16 cellular contexts compared by ENCODE assay signal in genomic region chr20:56433221-56433879, GRCh38. TPM values are rescaled to one million over a fixed set of nuclear protein-coding genes. Genes with fewer than 3 reads are reported as not detected.
A peak's percentile ranks its signal among the peaks of the same experiment; 100 is the strongest.
DNase-seq lines count a peak whose midpoint lies in the region; ATAC-seq and TF ChIP-seq lines count a peak whose summit lies in the region.
"Had no signal": no experiment of that assay in that cellular context is flagged by ENCODE, and none has a peak within 500 bp of the region (broad histone marks: within the 10 kb centered on the region; RNA-seq: fewer than 3 reads in every experiment).

No MANE protein-coding gene starts in this region.

- H3K23ac ChIP-seq in mesenchymal stem cell (ENCODE audit: low read length in 2 of 2) = no peak overlapping the region

- DNase-seq in activated CD4-positive, alpha-beta T cell treated with anti-CD3 and anti-CD28 coated beads for 36 hours = no peak
- DNase-seq in activated CD4-positive, alpha-beta T cell treated with anti-CD3 and anti-CD28 coated beads, Interleukin-2, amount 50 U/mL, for 48 hours = no peak
- peak; percentile 49 for DNase-seq in EL
- DNase-seq in adipocyte (ENCODE audit: low read depth) = no peak
- no peak for DNase-seq in mesenchymal stem cell
- DNase-seq in NCI-H2107 treated with DMSO at 0.1 percent for 48 hours (lab: John Stamatoyannopoulos, UW; ENCODE audit: unreplicated experiment) = no peak
- DNase-seq in spleen = no peak
- DNase-seq: activated T-cell treated with anti-CD3 and anti-CD28 coated beads for 4 hours; foreskin melanocyte; NCI-H1417; NCI-H345; stimulated activated naive CD8-positive, alpha-beta T cell treated with anti-CD3 and anti-CD28 coated beads, Interleukin-15, amount 100 ng/mL, for 72 hours had no signal

- H3K9ac ChIP-seq in adipocyte (ENCODE audit: low read length) (peak overlapping the region; percentile 8), mesenchymal stem cell (ENCODE audit: low read length) (peak overlapping the region; percentile 60)

- H3K36me3 Mint-ChIP-seq in activated CD4-positive, alpha-beta T cell treated with anti-CD3 and anti-CD28 coated beads for 36 hours (ENCODE audit: low read depth) = peaks cover 6% of the 10 kb centered on the region
- H3K36me3 Mint-ChIP-seq: IgD-negative memory B cell had no signal

- peak overlapping the region; percentile 39 for H4K8ac ChIP-seq in mesenchymal stem cell (ENCODE audit: low read length)

- WGBS in mesenchymal stem cell = 66% methylated on average over 3 of the region's 3 CpGs
- 71 to 90% (median 75%) methylated on average over 3 of the region's 3 CpGs for WGBS in spleen, 5 donors

- intact Hi-C loops in activated CD4-positive, alpha-beta T cell treated with anti-CD3 and anti-CD28 coated beads for 36 hours (cut with DNase I, micrococcal nuclease) = no loop called here
- intact Hi-C loops in spleen (cut with DNase I; ENCODE audit: low total_unique reads) = no loop called here

- H3K4me2 ChIP-seq in mesenchymal stem cell (ENCODE audit: low read length, poor library complexity, severe bottlenecking) = no peak overlapping the region
- H3K4me2 ChIP-seq: A549 had no signal

- H3K4me1 ChIP-seq in adipocyte (ENCODE audit: control insufficient read depth, insufficient read depth, low read length) (peaks cover 22% of the 10 kb centered on the region), mesenchymal stem cell (ENCODE audit: control insufficient read depth, insufficient read depth, low read depth, low read length) (peaks cover 9% of the 10 kb centered on the region), spleen (peaks cover 10 to 61% (median 30%) of the 10 kb centered on the region in 6 donors)
- H3K4me1 ChIP-seq: A549, SJSA1 had no signal

- no peaks in the 10 kb centered on the region for H3K79me1 ChIP-seq in mesenchymal stem cell (replicated peaks; ENCODE audit: low read length, poor library complexity, severe bottlenecking)

- ATAC-seq in activated CD4-positive, alpha-beta T cell treated with anti-CD3 and anti-CD28 coated beads for 36 hours = peak; percentile 34
- no peak for ATAC-seq in HG03571 (IDR thresholded peaks at IDR 0.05; ENCODE audit: unreplicated experiment)
- ATAC-seq: A549 had no signal

- H3K4me1 Mint-ChIP-seq in activated CD4-positive, alpha-beta T cell treated with anti-CD3 and anti-CD28 coated beads for 36 hours = peaks cover 44% of the 10 kb centered on the region

- POLR2A ChIA-PET in activated CD4-positive, alpha-beta T cell treated with anti-CD3 and anti-CD28 coated beads for 36 hours (lab: Charles Lee) = interaction anchor here (0.6 kb wide), 1 partner anchor 26 kb away, joined by 3 read pairs; no protein-coding TSS in a partner anchor

- H2BK12ac ChIP-seq in mesenchymal stem cell (ENCODE audit: low read length in 2 of 2) = peak overlapping the region in 1 of 2 experiments; percentile 35

- peak overlapping the region; percentile 52 for H3K27ac Mint-ChIP-seq in activated CD4-positive, alpha-beta T cell treated with anti-CD3 and anti-CD28 coated beads for 36 hours
- H3K27ac Mint-ChIP-seq: IgD-negative memory B cell had no signal

- no peak overlapping the region for H2BK15ac ChIP-seq in mesenchymal stem cell (ENCODE audit: low read depth, poor library complexity, severe bottlenecking)

- no peak overlapping the region for H2BK120ac ChIP-seq in mesenchymal stem cell (ENCODE audit: low read depth, low read length)

- CTCF ChIA-PET in activated CD4-positive, alpha-beta T cell treated with anti-CD3 and anti-CD28 coated beads for 36 hours (lab: Charles Lee) = interaction anchor here (0.9 to 1.2 kb wide), 4 partner anchors 8 to 15 kb away, joined by 3 to 4 read pairs (median 3); no protein-coding TSS in a partner anchor

- no peak overlapping the region for H3K4ac ChIP-seq in mesenchymal stem cell (ENCODE audit: low read depth in 1 of 2, low read length in 2 of 2)

- H3K9me3 ChIP-seq in adipocyte (ENCODE audit: control insufficient read depth, low read length) = no peaks in the 10 kb centered on the region
- no peaks in the 10 kb centered on the region for H3K9me3 ChIP-seq in mesenchymal stem cell (ENCODE audit: control insufficient read depth, low read length)
- H3K9me3 ChIP-seq in spleen = no peaks in the 10 kb centered on the region
- H3K9me3 ChIP-seq: A549, SJSA1 had no signal

- H3K14ac ChIP-seq in mesenchymal stem cell (ENCODE audit: low read length in 2 of 2) = no peak overlapping the region

- H2BK5ac ChIP-seq in mesenchymal stem cell (ENCODE audit: low read depth, low read length, poor library complexity, severe bottlenecking) = no peak overlapping the region

- H3K36me3 ChIP-seq in adipocyte (ENCODE audit: control insufficient read depth, insufficient read depth, low read length, severe bottlenecking) (no peaks in the 10 kb centered on the region), mesenchymal stem cell (ENCODE audit: control insufficient read depth in 1 of 2, insufficient read depth in 2 of 2, low read depth in 1 of 2, low read length in 2 of 2) (no peaks in the 10 kb centered on the region), spleen (peaks cover 0 to 14% (median 0%) of the 10 kb centered on the region in 6 donors)
- H3K36me3 ChIP-seq: SJSA1 had no signal

- no peak overlapping the region for H2AFZ ChIP-seq in mesenchymal stem cell (ENCODE audit: low read depth, low read length)

- H3K27me3 ChIP-seq in adipocyte (replicated peaks; ENCODE audit: control insufficient read depth, insufficient read depth, low read length) = no peaks in the 10 kb centered on the region
- H3K27me3 ChIP-seq in mesenchymal stem cell (ENCODE audit: control insufficient read depth in 1 of 2, insufficient read depth in 1 of 2, low read length in 2 of 2) = peaks cover 0 to 5% of the 10 kb centered on the region in 2 experiments
- no peaks in the 10 kb centered on the region for H3K27me3 ChIP-seq in spleen (replicated peaks in 1 of 7)
- H3K27me3 ChIP-seq: SJSA1 had no signal

- TF ChIP-seq CTCF in spleen (IDR thresholded peaks at IDR 0.05 in 8 of 11, conservative IDR thresholded peaks at IDR 0.05 in 3 of 11) = no peak

- no peak overlapping the region for H3K18ac ChIP-seq in mesenchymal stem cell (ENCODE audit: low read depth in 1 of 2, low read length in 2 of 2)

- H4K91ac ChIP-seq in mesenchymal stem cell (ENCODE audit: low read length) = no peak overlapping the region

- H2AK5ac ChIP-seq in mesenchymal stem cell (ENCODE audit: low read length, severe bottlenecking) = no peak overlapping the region

- TF ChIP-seq POLR2A in spleen (IDR thresholded peaks at IDR 0.05) = no peak

- no peaks in the 10 kb centered on the region for H3K9me3 Mint-ChIP-seq in activated CD4-positive, alpha-beta T cell treated with anti-CD3 and anti-CD28 coated beads for 36 hours (ENCODE audit: low read depth)

- no peak overlapping the region for H3K4me3 Mint-ChIP-seq in activated CD4-positive, alpha-beta T cell treated with anti-CD3 and anti-CD28 coated beads for 36 hours

- no peaks in the 10 kb centered on the region for H3K27me3 Mint-ChIP-seq in activated CD4-positive, alpha-beta T cell treated with anti-CD3 and anti-CD28 coated beads for 36 hours
- H3K27me3 Mint-ChIP-seq: stimulated activated naive CD8-positive, alpha-beta T cell treated with anti-CD3 and anti-CD28 coated beads, Interleukin-15, amount 100 ng/mL, for 72 hours had no signal

- H3K4me3 ChIP-seq in adipocyte (ENCODE audit: low read length) = peak overlapping the region; percentile 34
- H3K4me3 ChIP-seq in mesenchymal stem cell (ENCODE audit: insufficient read depth in 1 of 2, low read depth in 1 of 2, low read length in 2 of 2) = no peak overlapping the region
- H3K4me3 ChIP-seq in spleen = no peak overlapping the region
- H3K4me3 ChIP-seq: A549, SJSA1 had no signal

- H3K27ac ChIP-seq in mesenchymal stem cell (ENCODE audit: low read length, poor library complexity, severe bottlenecking) = no peak overlapping the region
- peak overlapping the region in 3 of 8 donors; percentile 8 to 55 (median 42) for H3K27ac ChIP-seq in spleen
- H3K27ac ChIP-seq: A549, SJSA1 had no signal

RNA-seq across cellular contexts. Expression of gene CASS4, which starts 21.3 kb away (rescaled TPM):
- 1 to 10 TPM; 5.1 to 5.6 TPM for total RNA-seq in activated CD4-positive, alpha-beta T cell treated with anti-CD3 and anti-CD28 coated beads for 36 hours
- 0.14 TPM for polyA plus RNA-seq in mesenchymal stem cell (2013, experiment 1 of 2)
- polyA plus RNA-seq in mesenchymal stem cell (2013, experiment 2 of 2) = 0.19 TPM
- 10 to 100 TPM; 10.3 to 15.5 (median 12.5) TPM for total RNA-seq in spleen
- 1 to 10 TPM; 1.2 to 1.9 (median 1.6) TPM for polyA plus RNA-seq in spleen
- total RNA-seq: SJSA1 had no signal

RNA-seq across cellular contexts. Expression of gene RTF2, which starts 35.1 kb away (rescaled TPM):
- total RNA-seq in activated CD4-positive, alpha-beta T cell treated with anti-CD3 and anti-CD28 coated beads for 36 hours = 10 to 100 TPM; 68.5 to 80.8 TPM
- polyA plus RNA-seq in mesenchymal stem cell (2013, experiment 1 of 2) = 64.8 TPM
- 64.7 TPM for polyA plus RNA-seq in mesenchymal stem cell (2013, experiment 2 of 2)
- 10 to 100 TPM; 50.3 to 89.3 (median 72.7) TPM for total RNA-seq in spleen
- polyA plus RNA-seq in spleen = 10 to 100 TPM; 66.2 to 83.9 (median 83.8) TPM

RNA-seq across cellular contexts. Expression of gene CSTF1, which starts 40.9 kb away (rescaled TPM):
- 10 to 100 TPM; 62.0 to 84.2 TPM for total RNA-seq in activated CD4-positive, alpha-beta T cell treated with anti-CD3 and anti-CD28 coated beads for 36 hours
- polyA plus RNA-seq in mesenchymal stem cell (2013, experiment 1 of 2) = 22.0 TPM
- polyA plus RNA-seq in mesenchymal stem cell (2013, experiment 2 of 2) = 21.8 TPM
- total RNA-seq in spleen = 10 to 100 TPM; 24.4 to 45.0 (median 32.9) TPM
- polyA plus RNA-seq in spleen = 10 to 100 TPM in 2 of 3 donors, 1 to 10 TPM in 1; 9.8 to 13.8 (median 10.9) TPM

RNA-seq across cellular contexts. Expression of gene AURKA, which starts 41.3 kb away (rescaled TPM):
- 100 to 1,000 TPM; 103 to 114 TPM for total RNA-seq in activated CD4-positive, alpha-beta T cell treated with anti-CD3 and anti-CD28 coated beads for 36 hours
- 13.9 TPM for polyA plus RNA-seq in mesenchymal stem cell (2013, experiment 1 of 2)
- polyA plus RNA-seq in mesenchymal stem cell (2013, experiment 2 of 2) = 13.9 TPM
- total RNA-seq in spleen = 10 to 100 TPM in 1 of 7 donors, 1 to 10 TPM in 6; 3.0 to 10.0 (median 7.5) TPM
- 1 to 10 TPM; 1.6 to 7.2 (median 5.1) TPM for polyA plus RNA-seq in spleen
